Comparison of ENCODE assay signal across 1 cellular context in genomic region chr12:94606810-94607209, GRCh38.
TF ChIP-seq lines count a peak whose summit lies in the region.

No MANE protein-coding gene starts in this region.

TF ChIP-seq in HEK293, 187 proteins besides CTCF, POLR2A, EP300 and RAD21:
- peak; percentile 66 for TF ChIP-seq SETDB1 (IDR thresholded peaks at IDR 0.05; ENCODE audit: insufficient read length, low read length)
TF ChIP-seq in HEK293: peak in this region for 1; not testable (repeated sequence) for 186.
